Comparison of ENCODE assay signal across 1 cellular context in genomic region chr5:56006094-56006493, GRCh38.
A peak's percentile ranks its signal among the peaks of the same experiment; 100 is the strongest.
TF ChIP-seq lines count a peak whose summit lies in the region.

No MANE protein-coding gene starts in this region.

TF ChIP-seq in GM12878, 131 proteins besides CTCF, POLR2A, EP300 and RAD21:
- TF ChIP-seq ZBTB40 (IDR thresholded peaks at IDR 0.05; ENCODE audit: borderline replicate concordance) (peak; percentile 83; the same call in 1 of the 2 replicates), SPI1 (IDR thresholded peaks at IDR 0.05; ENCODE audit: borderline replicate concordance, insufficient read depth, low read depth, low read length) (peak; percentile 74), NR2F1 (conservative IDR thresholded peaks at IDR 0.05) (0 out of 2 replicates have a peak, but pooled peaks have one; percentile 9), SREBF1 (IDR thresholded peaks at IDR 0.05; ENCODE audit: low read length) (no peak)
